Comparison of ENCODE assay signal across 1 cellular context in the genomic region with DNA sequence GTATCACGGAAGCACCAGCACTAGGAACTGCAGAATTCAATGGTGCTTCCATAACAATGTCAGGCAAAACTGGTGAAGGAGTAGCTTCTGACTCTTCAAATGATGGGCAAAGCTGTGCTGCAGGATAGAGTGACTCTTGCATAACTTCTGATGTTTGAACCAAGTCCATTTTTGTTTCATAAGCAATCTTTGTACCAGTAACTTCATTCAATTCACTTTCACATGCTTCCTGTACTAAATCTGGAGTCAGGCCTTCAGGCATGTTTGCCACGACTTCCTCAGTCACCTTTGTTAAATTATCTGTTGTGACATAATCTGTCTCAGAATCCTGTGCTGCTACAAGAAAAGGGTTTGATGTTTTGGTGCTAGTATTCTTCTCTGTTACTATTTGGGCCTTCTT.
A peak's percentile ranks its signal among the peaks of the same experiment; 100 is the strongest.
TF ChIP-seq lines count a peak whose summit lies in the region.

No MANE protein-coding gene starts in this region.

TF ChIP-seq in HepG2, 621 proteins besides CTCF, POLR2A, EP300 and RAD21 (continued from another document and continues in another):
- TF ChIP-seq, protein P1, sequence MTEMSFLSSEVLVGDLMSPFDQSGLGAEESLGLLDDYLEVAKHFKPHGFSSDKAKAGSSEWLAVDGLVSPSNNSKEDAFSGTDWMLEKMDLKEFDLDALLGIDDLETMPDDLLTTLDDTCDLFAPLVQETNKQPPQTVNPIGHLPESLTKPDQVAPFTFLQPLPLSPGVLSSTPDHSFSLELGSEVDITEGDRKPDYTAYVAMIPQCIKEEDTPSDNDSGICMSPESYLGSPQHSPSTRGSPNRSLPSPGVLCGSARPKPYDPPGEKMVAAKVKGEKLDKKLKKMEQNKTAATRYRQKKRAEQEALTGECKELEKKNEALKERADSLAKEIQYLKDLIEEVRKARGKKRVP (CRISPR knock-in tag; IDR thresholded peaks at IDR 0.05), result 0 out of 4 replicates have a peak, but pooled peaks of 1 of the 2 experiments have one; percentile 43
- TF ChIP-seq HMGA1 (CRISPR knock-in tag; conservative IDR thresholded peaks at IDR 0.05), result no peak
- TF ChIP-seq MED1 (CRISPR knock-in tag; IDR thresholded peaks at IDR 0.05), result peak; percentile 68
- TF ChIP-seq, protein P2, sequence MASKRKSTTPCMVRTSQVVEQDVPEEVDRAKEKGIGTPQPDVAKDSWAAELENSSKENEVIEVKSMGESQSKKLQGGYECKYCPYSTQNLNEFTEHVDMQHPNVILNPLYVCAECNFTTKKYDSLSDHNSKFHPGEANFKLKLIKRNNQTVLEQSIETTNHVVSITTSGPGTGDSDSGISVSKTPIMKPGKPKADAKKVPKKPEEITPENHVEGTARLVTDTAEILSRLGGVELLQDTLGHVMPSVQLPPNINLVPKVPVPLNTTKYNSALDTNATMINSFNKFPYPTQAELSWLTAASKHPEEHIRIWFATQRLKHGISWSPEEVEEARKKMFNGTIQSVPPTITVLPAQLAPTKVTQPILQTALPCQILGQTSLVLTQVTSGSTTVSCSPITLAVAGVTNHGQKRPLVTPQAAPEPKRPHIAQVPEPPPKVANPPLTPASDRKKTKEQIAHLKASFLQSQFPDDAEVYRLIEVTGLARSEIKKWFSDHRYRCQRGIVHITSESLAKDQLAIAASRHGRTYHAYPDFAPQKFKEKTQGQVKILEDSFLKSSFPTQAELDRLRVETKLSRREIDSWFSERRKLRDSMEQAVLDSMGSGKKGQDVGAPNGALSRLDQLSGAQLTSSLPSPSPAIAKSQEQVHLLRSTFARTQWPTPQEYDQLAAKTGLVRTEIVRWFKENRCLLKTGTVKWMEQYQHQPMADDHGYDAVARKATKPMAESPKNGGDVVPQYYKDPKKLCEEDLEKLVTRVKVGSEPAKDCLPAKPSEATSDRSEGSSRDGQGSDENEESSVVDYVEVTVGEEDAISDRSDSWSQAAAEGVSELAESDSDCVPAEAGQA (IDR thresholded peaks at IDR 0.05; ENCODE audit: low read depth), result 0 out of 2 replicates have a peak, but pooled peaks have one; percentile 37
- TF ChIP-seq, protein P2 (CRISPR knock-in tag; IDR thresholded peaks at IDR 0.05; ENCODE audit: borderline replicate concordance), result no peak
- TF ChIP-seq ZFP1 (CRISPR knock-in tag; IDR thresholded peaks at IDR 0.05), result peak; percentile 30; the same call in 1 of the 2 replicates
- TF ChIP-seq, protein P3, sequence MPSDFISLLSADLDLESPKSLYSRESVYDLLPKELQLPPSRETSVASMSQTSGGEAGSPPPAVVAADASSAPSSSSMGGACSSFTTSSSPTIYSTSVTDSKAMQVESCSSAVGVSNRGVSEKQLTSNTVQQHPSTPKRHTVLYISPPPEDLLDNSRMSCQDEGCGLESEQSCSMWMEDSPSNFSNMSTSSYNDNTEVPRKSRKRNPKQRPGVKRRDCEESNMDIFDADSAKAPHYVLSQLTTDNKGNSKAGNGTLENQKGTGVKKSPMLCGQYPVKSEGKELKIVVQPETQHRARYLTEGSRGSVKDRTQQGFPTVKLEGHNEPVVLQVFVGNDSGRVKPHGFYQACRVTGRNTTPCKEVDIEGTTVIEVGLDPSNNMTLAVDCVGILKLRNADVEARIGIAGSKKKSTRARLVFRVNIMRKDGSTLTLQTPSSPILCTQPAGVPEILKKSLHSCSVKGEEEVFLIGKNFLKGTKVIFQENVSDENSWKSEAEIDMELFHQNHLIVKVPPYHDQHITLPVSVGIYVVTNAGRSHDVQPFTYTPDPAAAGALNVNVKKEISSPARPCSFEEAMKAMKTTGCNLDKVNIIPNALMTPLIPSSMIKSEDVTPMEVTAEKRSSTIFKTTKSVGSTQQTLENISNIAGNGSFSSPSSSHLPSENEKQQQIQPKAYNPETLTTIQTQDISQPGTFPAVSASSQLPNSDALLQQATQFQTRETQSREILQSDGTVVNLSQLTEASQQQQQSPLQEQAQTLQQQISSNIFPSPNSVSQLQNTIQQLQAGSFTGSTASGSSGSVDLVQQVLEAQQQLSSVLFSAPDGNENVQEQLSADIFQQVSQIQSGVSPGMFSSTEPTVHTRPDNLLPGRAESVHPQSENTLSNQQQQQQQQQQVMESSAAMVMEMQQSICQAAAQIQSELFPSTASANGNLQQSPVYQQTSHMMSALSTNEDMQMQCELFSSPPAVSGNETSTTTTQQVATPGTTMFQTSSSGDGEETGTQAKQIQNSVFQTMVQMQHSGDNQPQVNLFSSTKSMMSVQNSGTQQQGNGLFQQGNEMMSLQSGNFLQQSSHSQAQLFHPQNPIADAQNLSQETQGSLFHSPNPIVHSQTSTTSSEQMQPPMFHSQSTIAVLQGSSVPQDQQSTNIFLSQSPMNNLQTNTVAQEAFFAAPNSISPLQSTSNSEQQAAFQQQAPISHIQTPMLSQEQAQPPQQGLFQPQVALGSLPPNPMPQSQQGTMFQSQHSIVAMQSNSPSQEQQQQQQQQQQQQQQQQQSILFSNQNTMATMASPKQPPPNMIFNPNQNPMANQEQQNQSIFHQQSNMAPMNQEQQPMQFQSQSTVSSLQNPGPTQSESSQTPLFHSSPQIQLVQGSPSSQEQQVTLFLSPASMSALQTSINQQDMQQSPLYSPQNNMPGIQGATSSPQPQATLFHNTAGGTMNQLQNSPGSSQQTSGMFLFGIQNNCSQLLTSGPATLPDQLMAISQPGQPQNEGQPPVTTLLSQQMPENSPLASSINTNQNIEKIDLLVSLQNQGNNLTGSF (CRISPR knock-in tag; IDR thresholded peaks at IDR 0.05), result no peak
- TF ChIP-seq KDM3A (CRISPR knock-in tag; IDR thresholded peaks at IDR 0.05; ENCODE audit: low read depth), result 0 out of 2 replicates have a peak, but pooled peaks have one; percentile 17
- TF ChIP-seq ARNTL (CRISPR knock-in tag; IDR thresholded peaks at IDR 0.05), result 0 out of 2 replicates have a peak, but pooled peaks have one; percentile 48
- TF ChIP-seq EHMT2 (IDR thresholded peaks at IDR 0.05; ENCODE audit: borderline replicate concordance, low read depth, low read length), result no peak
- peak; percentile 44; the same call in 1 of the 2 replicates for TF ChIP-seq DMAP1 (CRISPR knock-in tag; IDR thresholded peaks at IDR 0.05)
- TF ChIP-seq MIXL1 (CRISPR knock-in tag; IDR thresholded peaks at IDR 0.05), result peak; percentile 21; the same call in 1 of the 2 replicates
- 0 out of 2 replicates have a peak, but pooled peaks have one; percentile 37 for TF ChIP-seq ZNF564 (CRISPR knock-in tag; IDR thresholded peaks at IDR 0.05)
- 0 out of 2 replicates have a peak, but pooled peaks have one; percentile 48 for TF ChIP-seq ZNF354B (CRISPR knock-in tag; IDR thresholded peaks at IDR 0.05)
- TF ChIP-seq ZNF709 (CRISPR knock-in tag; IDR thresholded peaks at IDR 0.05), result peak; percentile 28; the same call in 1 of the 2 replicates
- TF ChIP-seq, protein P4, sequence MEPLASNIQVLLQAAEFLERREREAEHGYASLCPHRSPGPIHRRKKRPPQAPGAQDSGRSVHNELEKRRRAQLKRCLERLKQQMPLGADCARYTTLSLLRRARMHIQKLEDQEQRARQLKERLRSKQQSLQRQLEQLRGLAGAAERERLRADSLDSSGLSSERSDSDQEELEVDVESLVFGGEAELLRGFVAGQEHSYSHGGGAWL (CRISPR knock-in tag; IDR thresholded peaks at IDR 0.05), result no peak
- peak; percentile 75; the same call in 1 of the 2 replicates for TF ChIP-seq SOX5 (CRISPR knock-in tag; IDR thresholded peaks at IDR 0.05; ENCODE audit: borderline replicate concordance)
- 0 out of 2 replicates have a peak, but pooled peaks have one; percentile 30 for TF ChIP-seq ZNF264 (CRISPR knock-in tag; IDR thresholded peaks at IDR 0.05)
- TF ChIP-seq DR1 (CRISPR knock-in tag; IDR thresholded peaks at IDR 0.05), result no peak
- no peak for TF ChIP-seq NFE2 (CRISPR knock-in tag; IDR thresholded peaks at IDR 0.05)
- TF ChIP-seq, protein P5, sequence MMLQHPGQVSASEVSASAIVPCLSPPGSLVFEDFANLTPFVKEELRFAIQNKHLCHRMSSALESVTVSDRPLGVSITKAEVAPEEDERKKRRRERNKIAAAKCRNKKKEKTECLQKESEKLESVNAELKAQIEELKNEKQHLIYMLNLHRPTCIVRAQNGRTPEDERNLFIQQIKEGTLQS (CRISPR knock-in tag; IDR thresholded peaks at IDR 0.05), result peak; percentile 53; the same call in 1 of the 2 replicates
- TF ChIP-seq KAT8 (CRISPR knock-in tag; IDR thresholded peaks at IDR 0.05), result peak; percentile 78
- TF ChIP-seq ZFX (CRISPR knock-in tag; IDR thresholded peaks at IDR 0.05; ENCODE audit: low read depth), result peak; percentile 55
- peak; percentile 83 for TF ChIP-seq HDAC2 (CRISPR knock-in tag; IDR thresholded peaks at IDR 0.05)
- TF ChIP-seq, protein P6, sequence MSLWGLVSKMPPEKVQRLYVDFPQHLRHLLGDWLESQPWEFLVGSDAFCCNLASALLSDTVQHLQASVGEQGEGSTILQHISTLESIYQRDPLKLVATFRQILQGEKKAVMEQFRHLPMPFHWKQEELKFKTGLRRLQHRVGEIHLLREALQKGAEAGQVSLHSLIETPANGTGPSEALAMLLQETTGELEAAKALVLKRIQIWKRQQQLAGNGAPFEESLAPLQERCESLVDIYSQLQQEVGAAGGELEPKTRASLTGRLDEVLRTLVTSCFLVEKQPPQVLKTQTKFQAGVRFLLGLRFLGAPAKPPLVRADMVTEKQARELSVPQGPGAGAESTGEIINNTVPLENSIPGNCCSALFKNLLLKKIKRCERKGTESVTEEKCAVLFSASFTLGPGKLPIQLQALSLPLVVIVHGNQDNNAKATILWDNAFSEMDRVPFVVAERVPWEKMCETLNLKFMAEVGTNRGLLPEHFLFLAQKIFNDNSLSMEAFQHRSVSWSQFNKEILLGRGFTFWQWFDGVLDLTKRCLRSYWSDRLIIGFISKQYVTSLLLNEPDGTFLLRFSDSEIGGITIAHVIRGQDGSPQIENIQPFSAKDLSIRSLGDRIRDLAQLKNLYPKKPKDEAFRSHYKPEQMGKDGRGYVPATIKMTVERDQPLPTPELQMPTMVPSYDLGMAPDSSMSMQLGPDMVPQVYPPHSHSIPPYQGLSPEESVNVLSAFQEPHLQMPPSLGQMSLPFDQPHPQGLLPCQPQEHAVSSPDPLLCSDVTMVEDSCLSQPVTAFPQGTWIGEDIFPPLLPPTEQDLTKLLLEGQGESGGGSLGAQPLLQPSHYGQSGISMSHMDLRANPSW (CRISPR knock-in tag; IDR thresholded peaks at IDR 0.05; ENCODE audit: borderline replicate concordance), result no peak
- TF ChIP-seq AHR (CRISPR knock-in tag; IDR thresholded peaks at IDR 0.05), result no peak
- no peak for TF ChIP-seq ZNF205 (CRISPR knock-in tag; IDR thresholded peaks at IDR 0.05)
- no peak for TF ChIP-seq FIP1L1 (IDR thresholded peaks at IDR 0.05; ENCODE audit: borderline replicate concordance, insufficient read depth, low read depth, low read length)
- TF ChIP-seq, protein P7, sequence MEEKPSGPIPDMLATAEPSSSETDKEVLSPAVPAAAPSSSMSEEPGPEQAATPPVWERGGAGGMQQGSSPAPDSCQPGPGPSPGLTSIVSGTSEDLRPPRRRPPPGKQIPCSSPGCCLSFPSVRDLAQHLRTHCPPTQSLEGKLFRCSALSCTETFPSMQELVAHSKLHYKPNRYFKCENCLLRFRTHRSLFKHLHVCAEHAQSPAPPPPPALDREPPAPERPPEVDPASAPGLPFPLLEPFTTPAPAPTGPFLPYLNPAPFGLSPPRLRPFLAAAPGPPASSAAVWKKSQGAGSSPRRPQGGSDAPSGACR (CRISPR knock-in tag; IDR thresholded peaks at IDR 0.05), result no peak
- TF ChIP-seq, protein P8, sequence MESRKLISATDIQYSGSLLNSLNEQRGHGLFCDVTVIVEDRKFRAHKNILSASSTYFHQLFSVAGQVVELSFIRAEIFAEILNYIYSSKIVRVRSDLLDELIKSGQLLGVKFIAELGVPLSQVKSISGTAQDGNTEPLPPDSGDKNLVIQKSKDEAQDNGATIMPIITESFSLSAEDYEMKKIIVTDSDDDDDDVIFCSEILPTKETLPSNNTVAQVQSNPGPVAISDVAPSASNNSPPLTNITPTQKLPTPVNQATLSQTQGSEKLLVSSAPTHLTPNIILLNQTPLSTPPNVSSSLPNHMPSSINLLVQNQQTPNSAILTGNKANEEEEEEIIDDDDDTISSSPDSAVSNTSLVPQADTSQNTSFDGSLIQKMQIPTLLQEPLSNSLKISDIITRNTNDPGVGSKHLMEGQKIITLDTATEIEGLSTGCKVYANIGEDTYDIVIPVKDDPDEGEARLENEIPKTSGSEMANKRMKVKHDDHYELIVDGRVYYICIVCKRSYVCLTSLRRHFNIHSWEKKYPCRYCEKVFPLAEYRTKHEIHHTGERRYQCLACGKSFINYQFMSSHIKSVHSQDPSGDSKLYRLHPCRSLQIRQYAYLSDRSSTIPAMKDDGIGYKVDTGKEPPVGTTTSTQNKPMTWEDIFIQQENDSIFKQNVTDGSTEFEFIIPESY (CRISPR knock-in tag; IDR thresholded peaks at IDR 0.05), result peak; percentile 4; the same call in 1 of the 2 replicates
- TF ChIP-seq SIX1 (CRISPR knock-in tag; IDR thresholded peaks at IDR 0.05; ENCODE audit: borderline replicate concordance), result peak; percentile 22; the same call in 1 of the 2 replicates
- 0 out of 2 replicates have a peak, but pooled peaks have one; percentile 57 for TF ChIP-seq IRF2 (CRISPR knock-in tag; IDR thresholded peaks at IDR 0.05)
- 0 out of 2 replicates have a peak, but pooled peaks have one; percentile 42 for TF ChIP-seq LCORL (IDR thresholded peaks at IDR 0.05)
- TF ChIP-seq LCORL (CRISPR knock-in tag; IDR thresholded peaks at IDR 0.05), result peak; percentile 56; the same call in 1 of the 2 replicates
- TF ChIP-seq, protein P9, sequence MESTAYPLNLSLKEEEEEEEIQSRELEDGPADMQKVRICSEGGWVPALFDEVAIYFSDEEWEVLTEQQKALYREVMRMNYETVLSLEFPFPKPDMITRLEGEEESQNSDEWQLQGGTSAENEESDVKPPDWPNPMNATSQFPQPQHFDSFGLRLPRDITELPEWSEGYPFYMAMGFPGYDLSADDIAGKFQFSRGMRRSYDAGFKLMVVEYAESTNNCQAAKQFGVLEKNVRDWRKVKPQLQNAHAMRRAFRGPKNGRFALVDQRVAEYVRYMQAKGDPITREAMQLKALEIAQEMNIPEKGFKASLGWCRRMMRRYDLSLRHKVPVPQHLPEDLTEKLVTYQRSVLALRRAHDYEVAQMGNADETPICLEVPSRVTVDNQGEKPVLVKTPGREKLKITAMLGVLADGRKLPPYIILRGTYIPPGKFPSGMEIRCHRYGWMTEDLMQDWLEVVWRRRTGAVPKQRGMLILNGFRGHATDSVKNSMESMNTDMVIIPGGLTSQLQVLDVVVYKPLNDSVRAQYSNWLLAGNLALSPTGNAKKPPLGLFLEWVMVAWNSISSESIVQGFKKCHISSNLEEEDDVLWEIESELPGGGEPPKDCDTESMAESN (CRISPR knock-in tag; conservative IDR thresholded peaks at IDR 0.05), result no peak
- peak; percentile 43; the same call in 1 of the 2 replicates for TF ChIP-seq TARDBP (CRISPR knock-in tag; IDR thresholded peaks at IDR 0.05)
- peak; percentile 80 for TF ChIP-seq ELF3 (CRISPR knock-in tag; IDR thresholded peaks at IDR 0.05)
- TF ChIP-seq SMYD3 (CRISPR knock-in tag; IDR thresholded peaks at IDR 0.05), result peak; percentile 42; the same call in 1 of the 2 replicates
- peak; percentile 74 for TF ChIP-seq ZNF430 (CRISPR knock-in tag; IDR thresholded peaks at IDR 0.05)
